8 cellular contexts compared by ENCODE assay signal in the genomic region with DNA sequence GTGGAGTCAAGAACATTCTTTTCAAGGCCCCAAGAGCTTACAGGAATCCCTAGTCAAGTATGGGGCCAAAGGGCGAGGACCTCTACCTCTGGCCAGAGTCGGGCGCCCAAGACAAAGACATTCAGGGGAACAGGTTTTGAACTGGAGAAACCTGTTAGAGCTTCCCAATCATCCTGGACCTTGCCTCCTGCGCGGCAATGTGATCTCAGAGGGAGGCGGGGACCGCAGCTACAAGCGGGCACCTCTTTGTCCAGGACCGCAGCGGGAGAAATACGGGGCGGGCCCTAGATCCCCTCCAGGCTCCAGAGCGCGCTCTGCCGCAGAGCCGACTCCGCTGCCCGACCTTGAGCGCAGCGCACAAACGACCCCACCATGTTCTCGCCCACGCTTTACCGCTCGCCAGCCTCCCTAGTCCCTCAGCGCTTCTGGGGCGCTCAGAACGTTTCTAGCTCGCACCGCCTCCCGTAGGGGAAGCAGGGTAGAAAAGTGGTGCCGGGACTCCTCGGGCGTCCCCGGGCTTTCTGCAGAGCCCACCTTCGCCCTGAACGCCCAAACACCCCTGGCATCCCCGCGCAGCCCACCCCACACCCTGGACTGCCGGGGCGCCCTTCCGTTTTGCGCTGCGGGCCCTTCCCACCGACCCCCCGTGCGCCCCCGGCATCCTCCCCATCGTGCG. TPM values are rescaled to one million over a fixed set of nuclear protein-coding genes. Genes with fewer than 3 reads are reported as not detected.
DNase-seq lines count a peak whose midpoint lies in the region; TF ChIP-seq lines count a peak whose summit lies in the region.

No MANE protein-coding gene starts in this region.

- no peak overlapping the region for H3K27ac ChIP-seq in brain microvascular endothelial cell

- no peaks in the 10 kb centered on the region for H3K27me3 ChIP-seq in brain microvascular endothelial cell (replicated peaks)

- no peaks in the 10 kb centered on the region for H3K36me3 ChIP-seq in brain microvascular endothelial cell (replicated peaks)

- in situ Hi-C loops in brain microvascular endothelial cell (cut with HindIII; ENCODE audit: low pct_ligation_motif_present, low sequenced_read_pairs) = no loop called here

- peak; percentile 86 for DNase-seq in SIG-M5 treated with dmso at 0.1 percent for 504 hours (lab: John Stamatoyannopoulos, UW; ENCODE audit: unreplicated experiment)
- no peak for DNase-seq in SIG-M5 (lab: John Stamatoyannopoulos, UW)
- peak; percentile 94 for DNase-seq in HT-29 (ENCODE audit: low spot score)
- peak; percentile 68 for DNase-seq in SK-N-DZ (ENCODE audit: low spot score)
- no peak for DNase-seq in brain microvascular endothelial cell
- peak; percentile 97 for DNase-seq in islet precursor cell
- peak in 2 of 3 donors; percentile 8 to 23 for DNase-seq in stimulated activated CD4-positive, alpha-beta T cell treated with anti-CD3 and anti-CD28 coated beads, Interleukin-12 subunit alpha, Interleukin-12 subunit beta, amount 100 ng/mL, for 48 hours (ENCODE audit: low read depth in 2 of 3, low spot score in 1 of 3)
- no peak for DNase-seq in globus pallidus (ENCODE audit: low spot score)

- TF ChIP-seq CTCF in brain microvascular endothelial cell (IDR thresholded peaks at IDR 0.05; ENCODE audit: low read depth, low read length, missing control alignments) = no peak

- H3K4me3 ChIP-seq in brain microvascular endothelial cell (ENCODE audit: low read depth, low read length) = peak overlapping the region; percentile 70

RNA-seq across cellular contexts. Expression of a gene that starts 28.1 kb away (rescaled TPM):
- total RNA-seq in HT-29 (2014; rRNA removed; shearing (Covaris generic)) = 5.9 and 8.2 TPM in 2 replicates
- 3.4 and 3.6 TPM in 2 replicates for polyA plus RNA-seq in SK-N-DZ (2014; cell fraction: cytosol; rRNA removed)
- polyA plus RNA-seq in SK-N-DZ (2014; cell fraction: nucleus; rRNA removed) = 2.0 and 2.5 TPM in 2 replicates

RNA-seq across cellular contexts. Expression of a gene that starts 50.1 kb away (rescaled TPM):
- total RNA-seq in HT-29 (2014; rRNA removed; shearing (Covaris generic)) = not detected in 2 replicates
- polyA plus RNA-seq in SK-N-DZ (2014; cell fraction: cytosol; rRNA removed) = 0.97 TPM in 1 of 2 replicates, not detected in the other
- 4.6 TPM in 1 of 2 replicates, not detected in the other for polyA plus RNA-seq in SK-N-DZ (2014; cell fraction: nucleus; rRNA removed)

RNA-seq across cellular contexts. Expression of a gene that starts 52.7 kb away (rescaled TPM):
- total RNA-seq in HT-29 (2014; rRNA removed; shearing (Covaris generic)) = 15.1 and 23.8 TPM in 2 replicates
- polyA plus RNA-seq in SK-N-DZ (2014; cell fraction: cytosol; rRNA removed) = 20.4 and 25.6 TPM in 2 replicates
- 16.1 and 22.6 TPM in 2 replicates for polyA plus RNA-seq in SK-N-DZ (2014; cell fraction: nucleus; rRNA removed)

Comparison
In these comparisons a context has a peak if more than half of its experiments do, and no peak if none do; other contexts are left out.
1. DNase-seq: peak in SIG-M5 treated with dmso at 0.1 percent for 504 hours (single experiment), HT-29 (single experiment), SK-N-DZ (single experiment), islet precursor cell (single experiment) and stimulated activated CD4-positive, alpha-beta T cell treated with anti-CD3 and anti-CD28 coated beads, Interleukin-12 subunit alpha, Interleukin-12 subunit beta, amount 100 ng/mL, for 48 hours (2 of 3); none in SIG-M5 (single experiment), brain microvascular endothelial cell (single experiment) and globus pallidus (single experiment).